1 cellular context compared by ENCODE assay signal in genomic region chr16:49630783-49631182, GRCh38.
TF ChIP-seq lines count a peak whose summit lies in the region.

No MANE protein-coding gene starts in this region.

TF ChIP-seq in H1, 55 proteins besides CTCF, POLR2A, EP300 and RAD21:
- no peak for TF ChIP-seq TAF7 (optimal IDR thresholded peaks at IDR 0.05; ENCODE audit: borderline replicate concordance, low read depth, low read length)
- no peak for TF ChIP-seq USF2 (IDR thresholded peaks at IDR 0.05; ENCODE audit: low read length)
- no peak for TF ChIP-seq CHD1 (IDR thresholded peaks at IDR 0.05; ENCODE audit: low read depth, low read length)
- TF ChIP-seq FOSL1 (IDR thresholded peaks at IDR 0.05; ENCODE audit: insufficient read depth, low read depth, low read length): no peak
- TF ChIP-seq CBX8 (IDR thresholded peaks at IDR 0.05; ENCODE audit: borderline replicate concordance, low read depth, low read length): no peak
- TF ChIP-seq TAF1 (IDR thresholded peaks at IDR 0.05; ENCODE audit: low read depth, low read length): no peak
- TF ChIP-seq POLR2AphosphoS5 (IDR thresholded peaks at IDR 0.05; ENCODE audit: low read depth, low read length): no peak
- TF ChIP-seq, protein P1, sequence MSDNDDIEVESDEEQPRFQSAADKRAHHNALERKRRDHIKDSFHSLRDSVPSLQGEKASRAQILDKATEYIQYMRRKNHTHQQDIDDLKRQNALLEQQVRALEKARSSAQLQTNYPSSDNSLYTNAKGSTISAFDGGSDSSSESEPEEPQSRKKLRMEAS (IDR thresholded peaks at IDR 0.05): no peak
- no peak for TF ChIP-seq KDM1A (IDR thresholded peaks at IDR 0.05; ENCODE audit: borderline replicate concordance, low read length)
- no peak for TF ChIP-seq NRF1 (IDR thresholded peaks at IDR 0.05; ENCODE audit: low read depth, low read length)
- no peak for TF ChIP-seq EGR1 (IDR thresholded peaks at IDR 0.05; ENCODE audit: borderline replicate concordance, low read depth, low read length)
- no peak for TF ChIP-seq TBP (IDR thresholded peaks at IDR 0.05; ENCODE audit: low read depth, low read length)
- no peak for TF ChIP-seq SIX5 (IDR thresholded peaks at IDR 0.05; ENCODE audit: low read depth, low read length)
